ENCODE assay signal across 1 cellular context in genomic region chr10:22700489-22700888, GRCh38.
TF ChIP-seq lines count a peak whose summit lies in the region.

No MANE protein-coding gene starts in this region.

TF ChIP-seq in HepG2, 621 proteins besides CTCF, POLR2A, EP300 and RAD21 (continued from another document):
- no peak for TF ChIP-seq PATZ1 (CRISPR knock-in tag; IDR thresholded peaks at IDR 0.05)
- no peak for TF ChIP-seq ZNF251 (CRISPR knock-in tag; IDR thresholded peaks at IDR 0.05)
- TF ChIP-seq SMAD9 (CRISPR knock-in tag; IDR thresholded peaks at IDR 0.05), result no peak
- no peak for TF ChIP-seq NR2C2 (CRISPR knock-in tag; IDR thresholded peaks at IDR 0.05; ENCODE audit: borderline replicate concordance)
- TF ChIP-seq ZNF260 (CRISPR knock-in tag; IDR thresholded peaks at IDR 0.05; ENCODE audit: borderline replicate concordance, low read depth), result no peak
- no peak for TF ChIP-seq SNAPC2 (CRISPR knock-in tag; IDR thresholded peaks at IDR 0.05)
